In the genomic region with DNA sequence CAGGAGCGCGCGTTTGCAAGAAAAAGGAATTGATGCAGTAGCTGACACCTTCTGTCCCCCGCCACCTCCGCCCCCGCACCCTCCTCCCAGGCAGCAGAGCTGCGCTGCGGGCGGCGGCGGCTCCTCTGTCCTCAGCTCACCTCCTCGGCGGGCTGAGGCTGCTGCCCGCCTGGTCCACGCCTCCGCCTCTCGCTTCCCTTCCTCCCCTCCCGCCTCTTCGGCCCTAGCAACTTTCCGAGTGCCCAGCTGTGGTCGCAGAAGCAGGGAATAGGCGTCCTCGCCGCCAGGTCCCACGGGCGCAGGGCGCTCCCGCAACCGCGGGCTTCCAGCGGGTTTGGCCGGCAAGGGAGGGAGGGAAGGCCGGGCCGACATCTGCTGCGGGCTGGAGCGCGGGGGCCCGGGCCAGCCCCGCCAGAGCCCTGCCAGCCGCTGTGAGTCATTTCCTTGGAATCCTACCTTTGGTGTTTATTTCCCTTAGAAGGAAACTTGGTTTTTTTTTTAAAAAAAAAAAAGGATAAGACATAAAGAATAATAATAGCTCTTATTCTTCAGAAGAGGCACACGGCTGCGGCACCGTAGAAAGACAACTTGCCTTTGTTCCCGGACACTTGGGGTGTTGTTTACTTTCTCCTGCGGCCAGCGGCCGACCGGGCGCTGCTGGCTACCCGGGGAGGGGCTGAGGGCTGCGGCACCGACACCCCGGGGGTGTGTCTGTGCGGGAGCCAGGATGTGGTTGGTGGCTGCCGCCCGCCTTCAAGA, we compare ENCODE assay signal across 8 cellular contexts. TPM values are rescaled to one million over a fixed set of nuclear protein-coding genes. Genes with fewer than 3 reads are reported as not detected.
DNase-seq lines count a peak whose midpoint lies in the region; ATAC-seq and TF ChIP-seq lines count a peak whose summit lies in the region.

No MANE protein-coding gene starts in this region.

- H3K9me3 Mint-ChIP-seq in activated CD8-positive, alpha-beta T cell treated with anti-CD3 and anti-CD28 coated beads, Interleukin-2, amount 10 ng/mL, durations not matched to agents 7 days and 5 days (ENCODE audit: insufficient read depth), result no peaks in the 10 kb centered on the region
- no peaks in the 10 kb centered on the region for H3K9me3 Mint-ChIP-seq in natural killer cell

- H3K27me3 Mint-ChIP-seq in activated CD8-positive, alpha-beta T cell treated with anti-CD3 and anti-CD28 coated beads, Interleukin-2, amount 10 ng/mL, durations not matched to agents 7 days and 5 days (ENCODE audit: low read depth), result peaks cover 58% of the 10 kb centered on the region
- peaks cover 33 to 56% of the 10 kb centered on the region in 2 donors for H3K27me3 Mint-ChIP-seq in natural killer cell (ENCODE audit: low read depth in 2 of 2)

- POLR2A ChIA-PET in activated CD8-positive, alpha-beta T cell treated with anti-CD3 and anti-CD28 coated beads, Interleukin-2, amount 10 ng/mL, durations not matched to agents 7 days and 5 days (lab: Charles Lee), result interaction anchor here (1.0 kb wide), 1 partner anchor 166 kb away, joined by 3 read pairs; no protein-coding TSS in a partner anchor

- ATAC-seq in activated CD8-positive, alpha-beta T cell treated with anti-CD3 and anti-CD28 coated beads, Interleukin-2, amount 10 ng/mL, durations not matched to agents 7 days and 5 days, result peak; percentile 57
- peak in 2 of 3 donors; percentile 26 to 63 for ATAC-seq in natural killer cell
- no peak for ATAC-seq in HG03108 (IDR thresholded peaks at IDR 0.05; ENCODE audit: unreplicated experiment)

- H3K36me3 Mint-ChIP-seq in activated CD8-positive, alpha-beta T cell treated with anti-CD3 and anti-CD28 coated beads, Interleukin-2, amount 10 ng/mL, durations not matched to agents 7 days and 5 days (ENCODE audit: low read depth), result no peaks in the 10 kb centered on the region
- no peaks in the 10 kb centered on the region for H3K36me3 Mint-ChIP-seq in natural killer cell

- CTCF ChIA-PET in activated CD8-positive, alpha-beta T cell treated with anti-CD3 and anti-CD28 coated beads, Interleukin-2, amount 10 ng/mL, durations not matched to agents 7 days and 5 days (lab: Charles Lee), result interaction anchor here (0.6 to 1.2 kb wide), 2 partner anchors 166 to 405 kb away, joined by 3 read pairs; a partner anchor contains a TSS

- peaks cover 7% of the 10 kb centered on the region for H3K4me1 Mint-ChIP-seq in activated CD8-positive, alpha-beta T cell treated with anti-CD3 and anti-CD28 coated beads, Interleukin-2, amount 10 ng/mL, durations not matched to agents 7 days and 5 days (ENCODE audit: low read depth)
- peaks cover 12 to 15% of the 10 kb centered on the region in 2 donors for H3K4me1 Mint-ChIP-seq in natural killer cell

- no peak for TF ChIP-seq CTCF in foreskin fibroblast (IDR thresholded peaks at IDR 0.05; ENCODE audit: low read depth, low read length)
- no peak for TF ChIP-seq CTCF in natural killer cell (IDR thresholded peaks at IDR 0.05)

- peak overlapping the region; percentile 59 to 68 for H3K4me3 ChIP-seq in foreskin fibroblast (ENCODE audit: low read depth in 1 of 2, low read length in 2 of 2)

- peak overlapping the region; percentile 36 for H3K4me3 Mint-ChIP-seq in activated CD8-positive, alpha-beta T cell treated with anti-CD3 and anti-CD28 coated beads, Interleukin-2, amount 10 ng/mL, durations not matched to agents 7 days and 5 days
- H3K4me3 Mint-ChIP-seq in natural killer cell, result peak overlapping the region; percentile 71

- DNase-seq in COLO829 (ENCODE audit: low spot score), result peak; percentile 51
- peak; percentile 73 for DNase-seq in LoVo (ENCODE audit: low spot score)
- peak; percentile 31 for DNase-seq in activated CD8-positive, alpha-beta T cell treated with anti-CD3 and anti-CD28 coated beads, Interleukin-2, amount 10 ng/mL, durations not matched to agents 7 days and 5 days
- peak; percentile 67 to 83 for DNase-seq in foreskin fibroblast
- no peak for DNase-seq in natural killer cell
- no peak for DNase-seq in KG1 (lab: John Stamatoyannopoulos, UW)
- no peak for DNase-seq in germinal center (ENCODE audit: low spot score)

- intact Hi-C loops in natural killer cell (cut with micrococcal nuclease), result no loop called here

- H3K27ac Mint-ChIP-seq in activated CD8-positive, alpha-beta T cell treated with anti-CD3 and anti-CD28 coated beads, Interleukin-2, amount 10 ng/mL, durations not matched to agents 7 days and 5 days, result no peak overlapping the region
- no peak overlapping the region for H3K27ac Mint-ChIP-seq in natural killer cell

RNA-seq across cellular contexts. Expression of a gene that starts 1.1 kb away (rescaled TPM):
- total RNA-seq in activated CD8-positive, alpha-beta T cell treated with anti-CD3 and anti-CD28 coated beads, Interleukin-2, amount 10 ng/mL, durations not matched to agents 7 days and 5 days, result not detected
- not detected for total RNA-seq in natural killer cell

Comparison
In these comparisons a context has a peak if more than half of its experiments do, and no peak if none do; other contexts are left out.
1. DNase-seq: peak in COLO829 (single experiment), LoVo (single experiment), activated CD8-positive, alpha-beta T cell treated with anti-CD3 and anti-CD28 coated beads, Interleukin-2, amount 10 ng/mL, durations not matched to agents 7 days and 5 days (single experiment) and foreskin fibroblast (2 of 2); none in natural killer cell (single experiment), KG1 (single experiment) and germinal center (single experiment).